In genomic region chr9:113631093-113631765, GRCh38 we compare ENCODE assay signal across 20 cellular contexts.
DNase-seq lines count a peak whose midpoint lies in the region; ATAC-seq and TF ChIP-seq lines count a peak whose summit lies in the region.
"Had no signal": no experiment of that assay in that cellular context is flagged by ENCODE, and none has a peak within 500 bp of the region (broad histone marks: within the 10 kb centered on the region; RNA-seq: fewer than 3 reads in every experiment).

No MANE protein-coding gene starts in this region.

- TF ChIP-seq POLR2A in ovary (IDR thresholded peaks at IDR 0.05): no peak

- no peaks in the 10 kb centered on the region for H3K36me3 Mint-ChIP-seq in natural killer cell treated with Interleukin-12 subunit alpha and Interleukin-12 subunit beta and Interleukin-15 and Interleukin-18, amount 100 ng/mL, for 72 hours
- no peaks in the 10 kb centered on the region for H3K36me3 Mint-ChIP-seq in natural killer cell

- no peaks in the 10 kb centered on the region for H3K36me3 ChIP-seq in ovary
- H3K36me3 ChIP-seq: adrenal gland, breast epithelium, gastroesophageal sphincter, vagina had no signal

- no peak overlapping the region for H3K27ac Mint-ChIP-seq in natural killer cell treated with Interleukin-12 subunit alpha and Interleukin-12 subunit beta and Interleukin-15 and Interleukin-18, amount 100 ng/mL, for 72 hours
- H3K27ac Mint-ChIP-seq in natural killer cell: no peak overlapping the region

- H3K27ac ChIP-seq in ovary: no peak overlapping the region
- H3K27ac ChIP-seq: adrenal gland, breast epithelium, C4-2B, gastroesophageal sphincter, vagina had no signal

- intact Hi-C loops in natural killer cell (cut with micrococcal nuclease): no loop called here
- intact Hi-C loops in ovary (cut with DNase I): no loop called here

- DNase-seq in natural killer cell treated with Interleukin-12 subunit alpha and Interleukin-12 subunit beta and Interleukin-15 and Interleukin-18, amount 100 ng/mL, for 72 hours (ENCODE audit: low spot score): peak; percentile 42
- no peak for DNase-seq in natural killer cell
- peak; percentile 34 for DNase-seq in fibroblast of the conjunctiva (ENCODE audit: low read depth)
- DNase-seq in ovary: peak in 3 of 5 donors; percentile 3 to 19 (median 9)
- DNase-seq in DMS 273 treated with DMSO at 0.1 percent for 48 hours (lab: John Stamatoyannopoulos, UW): no peak
- no peak for DNase-seq in inferior parietal cortex (ENCODE audit: extremely low spot score)
- no peak for DNase-seq in NCI-H82 treated with DMSO at 0.1 percent for 48 hours (lab: John Stamatoyannopoulos, UW; ENCODE audit: unreplicated experiment)
- DNase-seq in DMS153 treated with DMSO at 0.1 percent for 48 hours (lab: John Stamatoyannopoulos, UW; ENCODE audit: unreplicated experiment): no peak
- DNase-seq: activated CD4-positive, alpha-beta T cell treated with anti-CD3 and anti-CD28 coated beads, Interleukin-2, amount 50 U/mL, for 1 hour; dermis blood vessel endothelial cell; MM.1S; NCI-H146; NCI-H2171; OCI-M1; SHP77 treated with DMSO at 0.1 percent for 48 hours had no signal

- TF ChIP-seq EP300 in ovary (IDR thresholded peaks at IDR 0.05): no peak

- H3K4me3 ChIP-seq in ovary: no peak overlapping the region
- H3K4me3 ChIP-seq: adrenal gland, breast epithelium, gastroesophageal sphincter, vagina had no signal

- no peaks in the 10 kb centered on the region for H3K9me3 ChIP-seq in ovary
- H3K9me3 ChIP-seq: adrenal gland, breast epithelium, gastroesophageal sphincter, vagina had no signal

- ATAC-seq in natural killer cell treated with Interleukin-12 subunit alpha and Interleukin-12 subunit beta and Interleukin-15 and Interleukin-18, amount 100 ng/mL, for 72 hours: no peak
- ATAC-seq in natural killer cell: no peak
- ATAC-seq: gastroesophageal sphincter had no signal

- 53 to 64% (median 63%) methylated on average over 10 of the region's 10 CpGs for WGBS in ovary, 3 donors

- TF ChIP-seq CTCF in natural killer cell (IDR thresholded peaks at IDR 0.05): no peak
- no peak for TF ChIP-seq CTCF in ovary (IDR thresholded peaks at IDR 0.05)

- H3K4me3 Mint-ChIP-seq in natural killer cell treated with Interleukin-12 subunit alpha and Interleukin-12 subunit beta and Interleukin-15 and Interleukin-18, amount 100 ng/mL, for 72 hours: no peak overlapping the region
- no peak overlapping the region for H3K4me3 Mint-ChIP-seq in natural killer cell

- H3K9me3 Mint-ChIP-seq in natural killer cell treated with Interleukin-12 subunit alpha and Interleukin-12 subunit beta and Interleukin-15 and Interleukin-18, amount 100 ng/mL, for 72 hours: no peaks in the 10 kb centered on the region
- H3K9me3 Mint-ChIP-seq in natural killer cell: no peaks in the 10 kb centered on the region

- no peaks in the 10 kb centered on the region for H3K27me3 ChIP-seq in ovary
- H3K27me3 ChIP-seq: adrenal gland, breast epithelium, gastroesophageal sphincter, vagina had no signal

- peaks cover 15 to 19% of the 10 kb centered on the region in 2 donors for H3K27me3 Mint-ChIP-seq in natural killer cell treated with Interleukin-12 subunit alpha and Interleukin-12 subunit beta and Interleukin-15 and Interleukin-18, amount 100 ng/mL, for 72 hours
- peaks cover 9 to 10% of the 10 kb centered on the region in 2 donors for H3K27me3 Mint-ChIP-seq in natural killer cell (ENCODE audit: low read depth in 2 of 2)

- peaks cover 3% of the 10 kb centered on the region for H3K4me1 ChIP-seq in ovary (ENCODE audit: insufficient read depth)
- H3K4me1 ChIP-seq: adrenal gland, breast epithelium had no signal

- H3K4me1 Mint-ChIP-seq in natural killer cell treated with Interleukin-12 subunit alpha and Interleukin-12 subunit beta and Interleukin-15 and Interleukin-18, amount 100 ng/mL, for 72 hours (ENCODE audit: low read depth in 2 of 2): peaks cover 5% of the 10 kb centered on the region in 2 donors
- no peaks in the 10 kb centered on the region for H3K4me1 Mint-ChIP-seq in natural killer cell

Comparison
In these comparisons a context has a peak if more than half of its experiments do, and no peak if none do; other contexts are left out.
1. DNase-seq: peak in natural killer cell treated with Interleukin-12 subunit alpha and Interleukin-12 subunit beta and Interleukin-15 and Interleukin-18, amount 100 ng/mL, for 72 hours (single experiment), fibroblast of the conjunctiva (single experiment) and ovary (3 of 5); none in natural killer cell (single experiment), DMS 273 treated with DMSO at 0.1 percent for 48 hours (single experiment), inferior parietal cortex (single experiment), NCI-H82 treated with DMSO at 0.1 percent for 48 hours (single experiment) and DMS153 treated with DMSO at 0.1 percent for 48 hours (single experiment).